ENCODE assay signal across 1 cellular context in the genomic region with DNA sequence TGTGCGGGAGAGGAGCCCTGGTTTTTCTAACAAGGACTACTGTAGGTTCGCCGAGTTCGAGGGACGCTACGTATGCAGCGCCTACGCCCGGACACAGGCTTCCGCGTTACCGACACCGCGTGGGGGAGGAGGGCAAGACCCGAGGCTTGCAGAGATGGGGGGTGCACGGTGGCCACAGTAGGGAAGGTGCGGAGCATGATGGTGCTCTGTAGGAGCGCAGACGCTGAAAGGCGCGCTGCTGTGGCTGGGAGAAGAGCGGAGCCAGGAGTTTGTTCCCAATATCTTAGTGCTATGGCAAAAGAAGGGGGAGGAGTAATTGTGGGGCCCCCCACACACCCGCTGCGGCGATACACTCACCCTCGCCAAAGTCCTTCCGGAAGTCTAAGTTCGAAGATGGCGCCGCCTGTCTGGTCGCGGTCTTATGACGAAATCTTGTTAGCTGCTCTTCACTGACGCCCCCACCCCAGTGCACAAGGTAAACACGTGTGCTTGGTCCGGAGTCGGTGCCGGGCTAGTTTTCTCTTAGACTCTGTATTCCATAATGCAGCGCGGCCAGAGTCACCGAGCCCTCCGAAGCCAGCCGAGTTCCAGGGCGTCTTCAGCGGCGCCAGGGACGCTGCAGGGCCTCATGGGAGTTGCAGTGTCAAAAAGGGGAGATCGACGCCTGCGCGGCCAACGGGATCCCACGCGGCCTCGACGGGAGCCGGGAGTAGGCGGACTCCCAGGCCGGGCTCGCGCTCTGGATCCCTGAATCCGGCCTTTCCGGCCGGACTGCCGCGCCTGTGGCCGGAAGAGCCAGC.
TF ChIP-seq lines count a peak whose summit lies in the region.

TSS of gene GTF3C2 (minus strand) at position 383 of the 800 bp plus-strand sequence. CDS start 13,210 bp downstream, outside the sequence.

TF ChIP-seq in GM12878, 131 proteins besides CTCF, POLR2A, EP300 and RAD21 (continued from another document and continues in another):
- TF ChIP-seq, protein P1, sequence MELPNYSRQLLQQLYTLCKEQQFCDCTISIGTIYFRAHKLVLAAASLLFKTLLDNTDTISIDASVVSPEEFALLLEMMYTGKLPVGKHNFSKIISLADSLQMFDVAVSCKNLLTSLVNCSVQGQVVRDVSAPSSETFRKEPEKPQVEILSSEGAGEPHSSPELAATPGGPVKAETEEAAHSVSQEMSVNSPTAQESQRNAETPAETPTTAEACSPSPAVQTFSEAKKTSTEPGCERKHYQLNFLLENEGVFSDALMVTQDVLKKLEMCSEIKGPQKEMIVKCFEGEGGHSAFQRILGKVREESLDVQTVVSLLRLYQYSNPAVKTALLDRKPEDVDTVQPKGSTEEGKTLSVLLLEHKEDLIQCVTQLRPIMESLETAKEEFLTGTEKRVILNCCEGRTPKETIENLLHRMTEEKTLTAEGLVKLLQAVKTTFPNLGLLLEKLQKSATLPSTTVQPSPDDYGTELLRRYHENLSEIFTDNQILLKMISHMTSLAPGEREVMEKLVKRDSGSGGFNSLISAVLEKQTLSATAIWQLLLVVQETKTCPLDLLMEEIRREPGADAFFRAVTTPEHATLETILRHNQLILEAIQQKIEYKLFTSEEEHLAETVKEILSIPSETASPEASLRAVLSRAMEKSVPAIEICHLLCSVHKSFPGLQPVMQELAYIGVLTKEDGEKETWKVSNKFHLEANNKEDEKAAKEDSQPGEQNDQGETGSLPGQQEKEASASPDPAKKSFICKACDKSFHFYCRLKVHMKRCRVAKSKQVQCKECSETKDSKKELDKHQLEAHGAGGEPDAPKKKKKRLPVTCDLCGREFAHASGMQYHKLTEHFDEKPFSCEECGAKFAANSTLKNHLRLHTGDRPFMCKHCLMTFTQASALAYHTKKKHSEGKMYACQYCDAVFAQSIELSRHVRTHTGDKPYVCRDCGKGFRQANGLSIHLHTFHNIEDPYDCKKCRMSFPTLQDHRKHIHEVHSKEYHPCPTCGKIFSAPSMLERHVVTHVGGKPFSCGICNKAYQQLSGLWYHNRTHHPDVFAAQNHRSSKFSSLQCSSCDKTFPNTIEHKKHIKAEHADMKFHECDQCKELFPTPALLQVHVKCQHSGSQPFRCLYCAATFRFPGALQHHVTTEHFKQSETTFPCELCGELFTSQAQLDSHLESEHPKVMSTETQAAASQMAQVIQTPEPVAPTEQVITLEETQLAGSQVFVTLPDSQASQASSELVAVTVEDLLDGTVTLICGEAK (IDR thresholded peaks at IDR 0.05; ENCODE audit: borderline replicate concordance): peak; percentile 78; the same call in 1 of the 2 replicates
- TF ChIP-seq MTA3 (IDR thresholded peaks at IDR 0.05; ENCODE audit: borderline replicate concordance, low read length) (no peak), BCL3 (IDR thresholded peaks at IDR 0.05; ENCODE audit: borderline replicate concordance, insufficient read depth, low read depth, low read length, poor library complexity, severe bottlenecking) (no peak), IKZF2 (IDR thresholded peaks at IDR 0.05) (peak; percentile 77 to 81; a peak in 3 of 4 replicates), YBX1 (IDR thresholded peaks at IDR 0.05) (no peak), EGR1 (IDR thresholded peaks at IDR 0.05; ENCODE audit: borderline replicate concordance in 1 of 2, low read depth in 2 of 2, low read length in 2 of 2) (peak in 1 of 2 experiments; percentile 41; a peak in 1 of 3 replicates), IKZF1 (conservative IDR thresholded peaks at IDR 0.05) (peak; percentile 98), RUNX3 (IDR thresholded peaks at IDR 0.05; ENCODE audit: low read length) (no peak; the same call in 1 of the 2 replicates), RFX5 (IDR thresholded peaks at IDR 0.05; ENCODE audit: low read depth, low read length) (no peak; the same call in 1 of the 2 replicates), SP1 (IDR thresholded peaks at IDR 0.05; ENCODE audit: low read depth, low read length) (peak; percentile 22), RB1 (IDR thresholded peaks at IDR 0.05; ENCODE audit: borderline replicate concordance) (no peak; the same call in 1 of the 2 replicates), CHD2 (IDR thresholded peaks at IDR 0.05; ENCODE audit: borderline replicate concordance, low read depth, low read length) (peak; percentile 80), MYB (IDR thresholded peaks at IDR 0.05; ENCODE audit: borderline replicate concordance, low read depth, low read length) (no peak), GABPA (IDR thresholded peaks at IDR 0.05; ENCODE audit: low read depth) (peak; percentile 77), MXI1 (IDR thresholded peaks at IDR 0.05; ENCODE audit: low read depth, low read length) (peak; percentile 98), NR2C1 (IDR thresholded peaks at IDR 0.05) (peak; percentile 89), EZH2 (IDR thresholded peaks at IDR 0.05; ENCODE audit: borderline replicate concordance, control insufficient read depth, low read depth, low read length) (no peak), SUZ12 (IDR thresholded peaks at IDR 0.05; ENCODE audit: unreplicated experiment) (no peak), BRCA1 (IDR thresholded peaks at IDR 0.05; ENCODE audit: low read depth, low read length) (no peak), RELB (IDR thresholded peaks at IDR 0.05; ENCODE audit: low read depth) (peak; percentile 93), E2F4 (IDR thresholded peaks at IDR 0.05; ENCODE audit: low read depth, low read length) (peak; percentile 76), KDM1A (IDR thresholded peaks at IDR 0.05; ENCODE audit: borderline replicate concordance) (no peak), NFIC (IDR thresholded peaks at IDR 0.05; ENCODE audit: low read depth, low read length) (peak; percentile 56; the same call in 1 of the 2 replicates), SMAD1 (IDR thresholded peaks at IDR 0.05; ENCODE audit: low read depth, partially characterized antibody) (no peak), ATF7 (IDR thresholded peaks at IDR 0.05; ENCODE audit: low read depth) (peak; percentile 97), SIX5 (IDR thresholded peaks at IDR 0.05; ENCODE audit: low read depth, low read length, severe bottlenecking) (peak; percentile 72), PML (IDR thresholded peaks at IDR 0.05; ENCODE audit: low read length) (peak; percentile 90)
- TF ChIP-seq, protein P2, sequence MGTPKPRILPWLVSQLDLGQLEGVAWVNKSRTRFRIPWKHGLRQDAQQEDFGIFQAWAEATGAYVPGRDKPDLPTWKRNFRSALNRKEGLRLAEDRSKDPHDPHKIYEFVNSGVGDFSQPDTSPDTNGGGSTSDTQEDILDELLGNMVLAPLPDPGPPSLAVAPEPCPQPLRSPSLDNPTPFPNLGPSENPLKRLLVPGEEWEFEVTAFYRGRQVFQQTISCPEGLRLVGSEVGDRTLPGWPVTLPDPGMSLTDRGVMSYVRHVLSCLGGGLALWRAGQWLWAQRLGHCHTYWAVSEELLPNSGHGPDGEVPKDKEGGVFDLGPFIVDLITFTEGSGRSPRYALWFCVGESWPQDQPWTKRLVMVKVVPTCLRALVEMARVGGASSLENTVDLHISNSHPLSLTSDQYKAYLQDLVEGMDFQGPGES (IDR thresholded peaks at IDR 0.05): no peak
- TF ChIP-seq, protein P3, sequence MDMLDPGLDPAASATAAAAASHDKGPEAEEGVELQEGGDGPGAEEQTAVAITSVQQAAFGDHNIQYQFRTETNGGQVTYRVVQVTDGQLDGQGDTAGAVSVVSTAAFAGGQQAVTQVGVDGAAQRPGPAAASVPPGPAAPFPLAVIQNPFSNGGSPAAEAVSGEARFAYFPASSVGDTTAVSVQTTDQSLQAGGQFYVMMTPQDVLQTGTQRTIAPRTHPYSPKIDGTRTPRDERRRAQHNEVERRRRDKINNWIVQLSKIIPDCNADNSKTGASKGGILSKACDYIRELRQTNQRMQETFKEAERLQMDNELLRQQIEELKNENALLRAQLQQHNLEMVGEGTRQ (IDR thresholded peaks at IDR 0.05; ENCODE audit: borderline replicate concordance, low read depth, low read length): peak; percentile 23; the same call in 1 of the 2 replicates
- TF ChIP-seq, protein P4, sequence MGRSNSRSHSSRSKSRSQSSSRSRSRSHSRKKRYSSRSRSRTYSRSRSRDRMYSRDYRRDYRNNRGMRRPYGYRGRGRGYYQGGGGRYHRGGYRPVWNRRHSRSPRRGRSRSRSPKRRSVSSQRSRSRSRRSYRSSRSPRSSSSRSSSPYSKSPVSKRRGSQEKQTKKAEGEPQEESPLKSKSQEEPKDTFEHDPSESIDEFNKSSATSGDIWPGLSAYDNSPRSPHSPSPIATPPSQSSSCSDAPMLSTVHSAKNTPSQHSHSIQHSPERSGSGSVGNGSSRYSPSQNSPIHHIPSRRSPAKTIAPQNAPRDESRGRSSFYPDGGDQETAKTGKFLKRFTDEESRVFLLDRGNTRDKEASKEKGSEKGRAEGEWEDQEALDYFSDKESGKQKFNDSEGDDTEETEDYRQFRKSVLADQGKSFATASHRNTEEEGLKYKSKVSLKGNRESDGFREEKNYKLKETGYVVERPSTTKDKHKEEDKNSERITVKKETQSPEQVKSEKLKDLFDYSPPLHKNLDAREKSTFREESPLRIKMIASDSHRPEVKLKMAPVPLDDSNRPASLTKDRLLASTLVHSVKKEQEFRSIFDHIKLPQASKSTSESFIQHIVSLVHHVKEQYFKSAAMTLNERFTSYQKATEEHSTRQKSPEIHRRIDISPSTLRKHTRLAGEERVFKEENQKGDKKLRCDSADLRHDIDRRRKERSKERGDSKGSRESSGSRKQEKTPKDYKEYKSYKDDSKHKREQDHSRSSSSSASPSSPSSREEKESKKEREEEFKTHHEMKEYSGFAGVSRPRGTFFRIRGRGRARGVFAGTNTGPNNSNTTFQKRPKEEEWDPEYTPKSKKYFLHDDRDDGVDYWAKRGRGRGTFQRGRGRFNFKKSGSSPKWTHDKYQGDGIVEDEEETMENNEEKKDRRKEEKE (IDR thresholded peaks at IDR 0.05): peak; percentile 85
- TF ChIP-seq, protein P5, sequence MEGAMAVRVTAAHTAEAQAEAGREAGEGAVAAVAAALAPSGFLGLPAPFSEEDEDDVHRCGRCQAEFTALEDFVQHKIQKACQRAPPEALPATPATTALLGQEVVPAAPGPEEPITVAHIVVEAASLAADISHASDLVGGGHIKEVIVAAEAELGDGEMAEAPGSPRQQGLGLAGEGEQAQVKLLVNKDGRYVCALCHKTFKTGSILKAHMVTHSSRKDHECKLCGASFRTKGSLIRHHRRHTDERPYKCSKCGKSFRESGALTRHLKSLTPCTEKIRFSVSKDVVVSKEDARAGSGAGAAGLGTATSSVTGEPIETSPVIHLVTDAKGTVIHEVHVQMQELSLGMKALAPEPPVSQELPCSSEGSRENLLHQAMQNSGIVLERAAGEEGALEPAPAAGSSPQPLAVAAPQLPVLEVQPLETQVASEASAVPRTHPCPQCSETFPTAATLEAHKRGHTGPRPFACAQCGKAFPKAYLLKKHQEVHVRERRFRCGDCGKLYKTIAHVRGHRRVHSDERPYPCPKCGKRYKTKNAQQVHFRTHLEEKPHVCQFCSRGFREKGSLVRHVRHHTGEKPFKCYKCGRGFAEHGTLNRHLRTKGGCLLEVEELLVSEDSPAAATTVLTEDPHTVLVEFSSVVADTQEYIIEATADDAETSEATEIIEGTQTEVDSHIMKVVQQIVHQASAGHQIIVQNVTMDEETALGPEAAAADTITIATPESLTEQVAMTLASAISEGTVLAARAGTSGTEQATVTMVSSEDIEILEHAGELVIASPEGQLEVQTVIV (IDR thresholded peaks at IDR 0.05; ENCODE audit: borderline replicate concordance, partially characterized antibody): peak; percentile 78
- TF ChIP-seq, protein P6, sequence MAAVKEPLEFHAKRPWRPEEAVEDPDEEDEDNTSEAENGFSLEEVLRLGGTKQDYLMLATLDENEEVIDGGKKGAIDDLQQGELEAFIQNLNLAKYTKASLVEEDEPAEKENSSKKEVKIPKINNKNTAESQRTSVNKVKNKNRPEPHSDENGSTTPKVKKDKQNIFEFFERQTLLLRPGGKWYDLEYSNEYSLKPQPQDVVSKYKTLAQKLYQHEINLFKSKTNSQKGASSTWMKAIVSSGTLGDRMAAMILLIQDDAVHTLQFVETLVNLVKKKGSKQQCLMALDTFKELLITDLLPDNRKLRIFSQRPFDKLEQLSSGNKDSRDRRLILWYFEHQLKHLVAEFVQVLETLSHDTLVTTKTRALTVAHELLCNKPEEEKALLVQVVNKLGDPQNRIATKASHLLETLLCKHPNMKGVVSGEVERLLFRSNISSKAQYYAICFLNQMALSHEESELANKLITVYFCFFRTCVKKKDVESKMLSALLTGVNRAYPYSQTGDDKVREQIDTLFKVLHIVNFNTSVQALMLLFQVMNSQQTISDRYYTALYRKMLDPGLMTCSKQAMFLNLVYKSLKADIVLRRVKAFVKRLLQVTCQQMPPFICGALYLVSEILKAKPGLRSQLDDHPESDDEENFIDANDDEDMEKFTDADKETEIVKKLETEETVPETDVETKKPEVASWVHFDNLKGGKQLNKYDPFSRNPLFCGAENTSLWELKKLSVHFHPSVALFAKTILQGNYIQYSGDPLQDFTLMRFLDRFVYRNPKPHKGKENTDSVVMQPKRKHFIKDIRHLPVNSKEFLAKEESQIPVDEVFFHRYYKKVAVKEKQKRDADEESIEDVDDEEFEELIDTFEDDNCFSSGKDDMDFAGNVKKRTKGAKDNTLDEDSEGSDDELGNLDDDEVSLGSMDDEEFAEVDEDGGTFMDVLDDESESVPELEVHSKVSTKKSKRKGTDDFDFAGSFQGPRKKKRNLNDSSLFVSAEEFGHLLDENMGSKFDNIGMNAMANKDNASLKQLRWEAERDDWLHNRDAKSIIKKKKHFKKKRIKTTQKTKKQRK (IDR thresholded peaks at IDR 0.05; ENCODE audit: low read depth, low read length): no peak
